ENCODE assay signal across 12 cellular contexts in the genomic region with DNA sequence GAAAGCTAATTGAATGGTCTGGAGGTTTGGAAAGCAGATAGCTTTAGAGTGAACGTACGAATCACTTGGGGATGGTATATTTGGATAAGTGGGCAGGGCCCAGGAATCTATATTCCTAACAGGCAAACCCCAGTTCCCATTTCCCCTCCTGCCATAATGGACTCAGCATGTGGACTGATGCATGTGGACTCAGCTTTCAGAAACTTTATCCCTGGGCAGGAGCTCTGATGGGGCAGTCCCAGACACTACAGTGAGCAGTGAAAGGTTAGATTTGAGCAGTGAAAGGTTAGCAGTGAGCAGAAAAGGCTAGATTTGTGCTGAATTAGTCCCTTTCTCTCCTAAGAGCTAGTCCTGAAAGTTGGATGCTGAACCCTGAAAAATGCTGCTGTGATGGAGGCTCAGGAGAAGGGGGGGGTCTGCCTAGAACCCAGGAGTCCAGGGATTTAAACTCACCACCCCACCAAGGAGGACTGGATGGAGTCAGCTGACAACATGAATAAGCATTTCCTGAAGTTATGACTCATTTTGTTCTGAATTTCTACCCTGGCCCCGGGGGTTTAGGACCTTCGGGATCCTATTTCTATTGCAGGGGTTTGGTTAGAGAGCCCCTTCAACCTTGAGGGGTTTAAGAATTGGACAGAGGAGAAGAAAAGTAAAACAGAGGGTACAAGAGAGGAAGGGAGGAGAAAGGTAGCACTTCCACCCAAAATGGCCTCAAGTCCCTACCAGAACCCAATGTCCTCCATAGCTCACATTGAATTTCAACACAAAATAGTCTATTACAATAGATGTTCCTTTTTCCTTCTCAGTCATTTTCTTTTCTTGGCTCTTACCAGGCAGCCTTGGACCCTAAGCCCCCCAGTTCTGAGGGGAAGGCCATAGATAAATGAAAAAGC. TPM values are rescaled to one million over a fixed set of nuclear protein-coding genes. Genes with fewer than 3 reads are reported as not detected.
DNase-seq lines count a peak whose midpoint lies in the region; ATAC-seq and TF ChIP-seq lines count a peak whose summit lies in the region.
"Had no signal": no experiment of that assay in that cellular context is flagged by ENCODE, and none has a peak within 500 bp of the region (broad histone marks: within the 10 kb centered on the region; RNA-seq: fewer than 3 reads in every experiment).

No MANE protein-coding gene starts in this region.

- H3K27me3 ChIP-seq in RWPE2 (ENCODE audit: insufficient read depth, poor library complexity, severe bottlenecking) (no peaks in the 10 kb centered on the region), skeletal muscle tissue (ENCODE audit: control insufficient read depth in 3 of 3, insufficient read depth in 3 of 3, low read length in 3 of 3) (peaks cover 11 to 26% (median 11%) of the 10 kb centered on the region in 3 donors)

- ATAC-seq in RWPE2 (ENCODE audit: low read depth) (no peak), GM19023 (IDR thresholded peaks at IDR 0.05; ENCODE audit: unreplicated experiment) (no peak)

- H3K9me3 ChIP-seq in RWPE2 (ENCODE audit: severe bottlenecking) = no peaks in the 10 kb centered on the region
- H3K9me3 ChIP-seq in skeletal muscle tissue (ENCODE audit: control insufficient read depth in 3 of 3, low read length in 3 of 3) = no peaks in the 10 kb centered on the region

- H3K36me3 ChIP-seq in RWPE2 (ENCODE audit: low read depth) = no peaks in the 10 kb centered on the region
- H3K36me3 ChIP-seq in skeletal muscle tissue (ENCODE audit: control insufficient read depth in 3 of 3, insufficient read depth in 3 of 3, low read length in 3 of 3) = no peaks in the 10 kb centered on the region

- H3K4me3 ChIP-seq in RWPE2 (ENCODE audit: severe bottlenecking) = no peak overlapping the region
- H3K4me3 ChIP-seq in fibroblast of the aortic adventitia (ENCODE audit: low read depth, low read length) = no peak overlapping the region
- no peak overlapping the region for H3K4me3 ChIP-seq in skeletal muscle tissue (ENCODE audit: low read length in 3 of 3)
- H3K4me3 ChIP-seq: lung had no signal

- DNase-seq in H4 (ENCODE audit: low spot score) (peak; percentile 40), RWPE2 (ENCODE audit: low spot score) (no peak), fibroblast of the aortic adventitia (ENCODE audit: low read depth) (peak; percentile 66), NCI-H146 treated with DMSO at 0.1 percent for 48 hours (lab: John Stamatoyannopoulos, UW; ENCODE audit: unreplicated experiment) (no peak)
- DNase-seq in stimulated activated CD4-positive, alpha-beta T cell treated with anti-CD3 and anti-CD28 coated beads, Interleukin-4, amount 100 ng/mL, for 1 hour = no peak
- no peak for DNase-seq in activated naive CD4-positive, alpha-beta T cell (lab: John Stamatoyannopoulos, UW)
- DNase-seq: activated effector memory CD4-positive, alpha-beta T cell treated with anti-CD3 and anti-CD28 coated beads, Interleukin-2, amount 50 U/mL, for 16 hours; stimulated activated CD4-positive, alpha-beta T cell treated with anti-CD3 and anti-CD28 coated beads, Interleukin-2, amount 100 ng/mL, for 24 hours had no signal

- H3K27ac ChIP-seq in RWPE2 (ENCODE audit: poor library complexity, severe bottlenecking) (peak overlapping the region; percentile 96), skeletal muscle tissue (ENCODE audit: low read depth, low read length) (peak overlapping the region; percentile 44)
- H3K27ac ChIP-seq: VCaP had no signal

- no peak overlapping the region for H3K9ac ChIP-seq in skeletal muscle tissue (ENCODE audit: low read depth in 1 of 3, low read length in 3 of 3)

- peaks cover 37% of the 10 kb centered on the region for H3K4me1 ChIP-seq in RWPE2 (ENCODE audit: insufficient read depth, poor library complexity, severe bottlenecking)
- H3K4me1 ChIP-seq in skeletal muscle tissue (ENCODE audit: control insufficient read depth in 3 of 3, insufficient read depth in 3 of 3, low read length in 3 of 3) = no peaks in the 10 kb centered on the region

- TF ChIP-seq CTCF in RWPE2 (IDR thresholded peaks at IDR 0.05; ENCODE audit: poor library complexity, severe bottlenecking) (no peak), fibroblast of the aortic adventitia (IDR thresholded peaks at IDR 0.05; ENCODE audit: insufficient read depth, low read length) (no peak)

RNA-seq across cellular contexts. Expression of gene FZD2, which starts 10.3 kb away (rescaled TPM):
- 5.9 and 6.2 TPM in 2 replicates for total RNA-seq in H4 (2014; rRNA removed; shearing (Covaris generic))
- total RNA-seq in fibroblast of the aortic adventitia (ENCODE audit: low replicate concordance) = 1.8 and 16.4 TPM in 2 replicates
- total RNA-seq in skeletal muscle tissue = 8.9 TPM

RNA-seq across cellular contexts. Expression of gene GPATCH8, which starts 43.8 kb away (rescaled TPM):
- 7.4 and 15.0 TPM in 2 replicates for total RNA-seq in H4 (2014; rRNA removed; shearing (Covaris generic))
- total RNA-seq in fibroblast of the aortic adventitia (ENCODE audit: low replicate concordance) (23.3 and 29.4 TPM in 2 replicates), skeletal muscle tissue (25.1 TPM)

Comparison
In these comparisons a context has a peak if more than half of its experiments do, and no peak if none do; other contexts are left out.
1. DNase-seq: peak in H4 (single experiment) and fibroblast of the aortic adventitia (single experiment); none in RWPE2 (single experiment), NCI-H146 treated with DMSO at 0.1 percent for 48 hours (single experiment), stimulated activated CD4-positive, alpha-beta T cell treated with anti-CD3 and anti-CD28 coated beads, Interleukin-4, amount 100 ng/mL, for 1 hour (single experiment) and activated naive CD4-positive, alpha-beta T cell (0 of 4).